In the genomic region with DNA sequence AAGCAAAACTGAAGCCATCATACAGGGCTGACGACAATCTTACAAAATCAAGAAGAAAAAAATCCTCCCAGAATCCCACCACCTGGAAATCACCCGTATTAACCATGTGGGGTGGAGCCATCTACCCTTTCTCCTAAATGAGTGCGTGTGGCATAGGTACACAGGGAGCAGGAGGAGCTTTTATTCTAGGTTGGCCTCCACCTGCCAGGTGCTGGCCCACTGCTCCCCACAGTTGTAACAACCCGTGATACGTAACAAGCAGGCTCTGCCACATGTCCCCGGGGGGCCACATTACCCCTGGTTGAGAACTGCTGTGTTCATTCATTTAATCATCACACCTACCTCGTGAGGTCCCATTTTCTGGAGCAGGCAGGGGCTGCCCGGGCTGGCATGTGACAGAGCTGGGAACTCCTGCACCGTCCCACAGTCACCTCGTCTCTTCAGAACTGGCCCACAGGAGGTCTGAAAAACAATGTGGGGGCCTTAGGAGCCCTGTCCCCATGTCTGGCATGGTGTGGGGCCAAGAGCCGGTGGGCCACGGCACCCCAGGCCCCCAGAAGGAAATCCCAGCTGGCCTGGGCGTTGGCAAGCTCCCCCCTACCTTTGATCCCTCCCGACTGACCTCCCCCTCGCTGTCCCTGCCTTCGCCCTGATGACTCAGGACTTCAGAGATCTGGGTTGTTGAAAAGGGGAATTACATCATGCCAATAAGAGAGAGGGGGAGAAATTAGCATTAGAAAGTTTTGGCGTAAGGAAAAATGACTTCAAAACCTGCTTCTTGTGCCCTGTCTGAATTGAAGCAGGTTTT, we compare ENCODE assay signal across 10 cellular contexts. TPM values are rescaled to one million over a fixed set of nuclear protein-coding genes. Genes with fewer than 3 reads are reported as not detected.
DNase-seq lines count a peak whose midpoint lies in the region; TF ChIP-seq lines count a peak whose summit lies in the region.
"Had no signal": no experiment of that assay in that cellular context is flagged by ENCODE, and none has a peak within 500 bp of the region (broad histone marks: within the 10 kb centered on the region; RNA-seq: fewer than 3 reads in every experiment).

No MANE protein-coding gene starts in this region.

- peak; percentile 76 for DNase-seq in EL
- peak; percentile 78 for DNase-seq in OCI-M1 (lab: John Stamatoyannopoulos, UW)
- DNase-seq in epithelial cell of esophagus (ENCODE audit: low read depth), result peak; percentile 37
- DNase-seq in DMS153 (lab: John Stamatoyannopoulos, UW), result no peak
- no peak for DNase-seq in ecto neural progenitor cell (ENCODE audit: low spot score)
- DNase-seq in thyroid gland, result no peak
- no peak for DNase-seq in NCI-H2227 (lab: John Stamatoyannopoulos, UW; ENCODE audit: unreplicated experiment)
- DNase-seq: NK-92 treated with Interleukin-12 subunit alpha and Interleukin-12 subunit beta, amount 100 ng/mL, for 24 hours had no signal

- TF ChIP-seq CTCF in epithelial cell of esophagus (IDR thresholded peaks at IDR 0.05; ENCODE audit: insufficient read depth, low read depth, low read length, missing control alignments) (no peak), nephron (IDR thresholded peaks at IDR 0.05; ENCODE audit: unreplicated experiment in 3 of 3) (no peak), thyroid gland (IDR thresholded peaks at IDR 0.05) (no peak)

- H3K9me3 ChIP-seq in thyroid gland, result no peaks in the 10 kb centered on the region

- H3K36me3 ChIP-seq in thyroid gland, result no peaks in the 10 kb centered on the region
- H3K36me3 ChIP-seq: cardiac muscle cell had no signal

- no peak for TF ChIP-seq POLR2A in thyroid gland (IDR thresholded peaks at IDR 0.05)

- H3K4me3 Mint-ChIP-seq in nephron, result peak overlapping the region in 1 of 3 experiments; percentile 29

- intact Hi-C loops in thyroid gland (cut with DNase I), result no loop called here

- H3K27me3 ChIP-seq in thyroid gland, result no peaks in the 10 kb centered on the region
- H3K27me3 ChIP-seq: cardiac muscle cell had no signal

- no peaks in the 10 kb centered on the region for H3K27me3 Mint-ChIP-seq in nephron (ENCODE audit: low read depth)

- H3K4me3 ChIP-seq in epithelial cell of esophagus (ENCODE audit: low read length) (no peak overlapping the region), thyroid gland (replicated peaks in 1 of 3) (no peak overlapping the region)
- H3K4me3 ChIP-seq: cardiac muscle cell had no signal

- H3K27ac ChIP-seq in thyroid gland, result no peak overlapping the region
- H3K27ac ChIP-seq: cardiac muscle cell had no signal

- H3K27ac Mint-ChIP-seq in nephron, result peak overlapping the region; percentile 53 to 75 (median 58)

- no peaks in the 10 kb centered on the region for H3K9me3 Mint-ChIP-seq in nephron

- peaks cover 22% of the 10 kb centered on the region for H3K4me1 Mint-ChIP-seq in nephron

- H3K4me1 ChIP-seq in thyroid gland, result peaks cover 11 to 41% of the 10 kb centered on the region in 2 donors

- WGBS in thyroid gland, 2 donors, result 75 to 83% methylated on average over 12 to 17 of the region's 17 CpGs

- H3K36me3 Mint-ChIP-seq in nephron (ENCODE audit: low read depth), result peaks cover 22% of the 10 kb centered on the region

RNA-seq across cellular contexts. Expression of a gene that starts 12.9 kb away (rescaled TPM):
- total RNA-seq in thyroid gland, result 10 to 100 TPM; 15.5 to 65.9 (median 20.2) TPM

Comparison
In these comparisons a context has a peak if more than half of its experiments do, and no peak if none do; other contexts are left out.
1. DNase-seq: peak in EL (single experiment), OCI-M1 (single experiment) and epithelial cell of esophagus (single experiment); none in DMS153 (single experiment), ecto neural progenitor cell (single experiment), thyroid gland (0 of 2) and NCI-H2227 (single experiment).